ENCODE assay signal across 8 cellular contexts in genomic region chr19:45001087-45001739, GRCh38.
DNase-seq lines count a peak whose midpoint lies in the region; ATAC-seq and TF ChIP-seq lines count a peak whose summit lies in the region.

TSS of gene RELB (plus strand) at chr19:45001464. CDS start at chr19:45001580, 116 bp downstream.

- ATAC-seq in GM19372 (IDR thresholded peaks at IDR 0.05; ENCODE audit: low read depth, unreplicated experiment): peak; percentile 36
- peak; percentile 45 for ATAC-seq in HG03521 (IDR thresholded peaks at IDR 0.05; ENCODE audit: unreplicated experiment)

- no peak for TF ChIP-seq CTCF in C4-2B (conservative IDR thresholded peaks at IDR 0.05)

- H3K27ac ChIP-seq in C4-2B: peak within 1 kb of the TSS; percentile 39

- peak; percentile 93 for DNase-seq in NCI-H82 (lab: John Stamatoyannopoulos, UW)
- peak; percentile 100 for DNase-seq in activated CD8-positive, alpha-beta memory T cell treated with anti-CD3 and anti-CD28 coated beads for 24 hours
- DNase-seq in effector CD8-positive, alpha-beta T cell (lab: John Stamatoyannopoulos, UW): peak; percentile 97
- DNase-seq in medulla oblongata (ENCODE audit: extremely low spot score): peak; percentile 93
- DNase-seq in stimulated activated CD4-positive, alpha-beta T cell treated with anti-CD3 and anti-CD28 coated beads, TNF-alpha, amount 100 ng/mL, for 4 hours (ENCODE audit: low read depth in 3 of 3): peak; percentile 94 to 99 (median 96)

Comparison
In these comparisons a context has a peak if more than half of its experiments do, and no peak if none do; other contexts are left out.
1. Peak in every context shown above with its lines: DNase-seq, ATAC-seq and H3K27ac ChIP-seq.